In genomic region chr1:202184750-202185460, GRCh38 we compare ENCODE assay signal across 8 cellular contexts. TPM values are rescaled to one million over a fixed set of nuclear protein-coding genes. Genes with fewer than 3 reads are reported as not detected.
DNase-seq lines count a peak whose midpoint lies in the region; ATAC-seq and TF ChIP-seq lines count a peak whose summit lies in the region.

No MANE protein-coding gene starts in this region.

- peaks cover 51% of the 10 kb centered on the region for H3K27me3 ChIP-seq in adipocyte (replicated peaks; ENCODE audit: control insufficient read depth, insufficient read depth, low read length)
- H3K27me3 ChIP-seq in heart right ventricle = peaks cover 0 to 27% (median 6%) of the 10 kb centered on the region in 7 donors
- no peaks in the 10 kb centered on the region for H3K27me3 ChIP-seq in psoas muscle (ENCODE audit: insufficient read depth in 3 of 3, low read length in 2 of 3)

- H3K4me3 ChIP-seq in adipocyte (ENCODE audit: low read length) (no peak overlapping the region), heart right ventricle (no peak overlapping the region), psoas muscle (no peak overlapping the region)

- ATAC-seq in heart right ventricle (peak; percentile 37 to 78 (median 72)), psoas muscle (peak; percentile 68 to 88 (median 80)), HG03521 (IDR thresholded peaks at IDR 0.05; ENCODE audit: unreplicated experiment) (no peak)

- no peak overlapping the region for H3K9ac ChIP-seq in adipocyte (ENCODE audit: low read length)

- no peak overlapping the region for H3K27ac ChIP-seq in 22Rv1
- H3K27ac ChIP-seq in heart right ventricle = no peak overlapping the region
- H3K27ac ChIP-seq in psoas muscle = no peak overlapping the region

- H3K4me1 ChIP-seq in adipocyte (ENCODE audit: control insufficient read depth, insufficient read depth, low read length) (peaks cover 7% of the 10 kb centered on the region), heart right ventricle (peaks cover 0 to 6% (median 0%) of the 10 kb centered on the region in 9 donors), psoas muscle (no peaks in the 10 kb centered on the region)

- TF ChIP-seq CTCF in 22Rv1 (IDR thresholded peaks at IDR 0.05) (peak; percentile 93), GM13976 (IDR thresholded peaks at IDR 0.05; ENCODE audit: borderline replicate concordance, control extremely low read depth, extremely low read depth, insufficient read depth, missing control alignments) (peak; percentile 87), heart right ventricle (IDR thresholded peaks at IDR 0.05) (peak; percentile 57 to 84 (median 80)), psoas muscle (IDR thresholded peaks at IDR 0.05) (peak; percentile 77)

- in situ Hi-C loops in GM13976 (cut with MboI; ENCODE audit: low sequenced_read_pairs, unreplicated experiment) = loop anchor here (10.0 kb wide), 1 partner anchor 130 kb away; no protein-coding TSS in a partner anchor

- no peaks in the 10 kb centered on the region for H3K9me3 ChIP-seq in adipocyte (ENCODE audit: control insufficient read depth, low read length)
- H3K9me3 ChIP-seq in heart right ventricle = no peaks in the 10 kb centered on the region
- no peaks in the 10 kb centered on the region for H3K9me3 ChIP-seq in psoas muscle

- H3K36me3 ChIP-seq in adipocyte (ENCODE audit: control insufficient read depth, insufficient read depth, low read length, severe bottlenecking) (no peaks in the 10 kb centered on the region), heart right ventricle (no peaks in the 10 kb centered on the region), psoas muscle (ENCODE audit: insufficient read depth in 1 of 2, low read depth in 1 of 2) (no peaks in the 10 kb centered on the region)

- 17 to 22% methylated on average over 19 of the region's 19 CpGs for WGBS in heart right ventricle, 2 donors
- 6 to 17% (median 11%) methylated on average over 19 of the region's 19 CpGs for WGBS in psoas muscle, 3 donors

- intact Hi-C loops in heart right ventricle (cut with DNase I) = loop anchor here in 7 of 10 donors (1.0 to 5.0 kb wide), 3 partner anchors 132 to 534 kb away; no protein-coding TSS in a partner anchor
- intact Hi-C loops in psoas muscle (cut with DNase I) = loop anchor here in 1 of 2 donors (5.0 kb wide), 1 partner anchor 532 kb away; no protein-coding TSS in a partner anchor

- DNase-seq in GM13976 (ENCODE audit: low spot score) (peak; percentile 79), NCI-H128 (lab: John Stamatoyannopoulos, UW; ENCODE audit: unreplicated experiment) (peak; percentile 85), SW480 (ENCODE audit: low spot score) (peak; percentile 76), adipocyte (ENCODE audit: low read depth) (peak; percentile 95), heart right ventricle (peak; percentile 65 to 80), psoas muscle (peak; percentile 81 to 89)

RNA-seq across cellular contexts. Expression of gene LGR6, which starts 8.7 kb away (rescaled TPM):
- total RNA-seq in heart right ventricle (10 to 100 TPM in 2 of 10 donors, 1 to 10 TPM in 3, under 1 TPM in 5; 0.19 to 13.5 (median 1.0) TPM), psoas muscle (under 1 TPM in 1 of 4 donors, not detected in 3; 0.19 TPM)
- polyA plus RNA-seq in heart right ventricle (1 to 10 TPM; 3.2 to 3.7 TPM), psoas muscle (under 1 TPM; 0.12 to 0.20 (median 0.13) TPM)

RNA-seq across cellular contexts. Expression of gene PTPN7, which starts 24.5 kb away (rescaled TPM):
- total RNA-seq in heart right ventricle = 1 to 10 TPM in 2 of 10 donors, under 1 TPM in 8; 0.09 to 6.2 (median 0.47) TPM
- polyA plus RNA-seq in heart right ventricle = under 1 TPM; 0.32 to 0.51 TPM
- total RNA-seq in psoas muscle = 1 to 10 TPM in 1 of 4 donors, under 1 TPM in 3; 0.32 to 1.0 (median 0.45) TPM
- polyA plus RNA-seq in psoas muscle = under 1 TPM; 0.10 to 0.17 (median 0.13) TPM

RNA-seq across cellular contexts. Expression of gene ARL8A, which starts 40.4 kb away (rescaled TPM):
- 10 to 100 TPM; 70.9 to 92.7 (median 83.4) TPM for total RNA-seq in heart right ventricle
- polyA plus RNA-seq in heart right ventricle = 10 to 100 TPM; 21.5 to 29.6 TPM
- total RNA-seq in psoas muscle = 10 to 100 TPM; 53.1 to 70.6 (median 62.3) TPM
- 10 to 100 TPM; 26.6 to 34.0 (median 26.6) TPM for polyA plus RNA-seq in psoas muscle
